Comparison of ENCODE assay signal across 21 cellular contexts in genomic region chr13:23627419-23627818, GRCh38. TPM values are rescaled to one million over a fixed set of nuclear protein-coding genes. Genes with fewer than 3 reads are reported as not detected.
DNase-seq lines count a peak whose midpoint lies in the region; ATAC-seq and TF ChIP-seq lines count a peak whose summit lies in the region.
"Had no signal": no experiment of that assay in that cellular context is flagged by ENCODE, and none has a peak within 500 bp of the region (broad histone marks: within the 10 kb centered on the region; RNA-seq: fewer than 3 reads in every experiment).

No MANE protein-coding gene starts in this region.

- no peak for TF ChIP-seq CTCF in brain (conservative IDR thresholded peaks at IDR 0.05)
- no peak for TF ChIP-seq CTCF in neural progenitor cell (IDR thresholded peaks at IDR 0.05)
- TF ChIP-seq CTCF in tibial nerve (IDR thresholded peaks at IDR 0.05), result no peak
- no peak for TF ChIP-seq CTCF in Peyer's patch (IDR thresholded peaks at IDR 0.05)

- H3K36me3 Mint-ChIP-seq in brain, result peaks cover 23% of the 10 kb centered on the region
- H3K36me3 Mint-ChIP-seq in neural progenitor cell, result peaks cover 26% of the 10 kb centered on the region

- H3K9ac ChIP-seq in neural progenitor cell, result no peak overlapping the region
- H3K9ac ChIP-seq: KMS-11 had no signal

- peaks cover 2% of the 10 kb centered on the region for H4K20me1 ChIP-seq in neural progenitor cell (ENCODE audit: low read depth)

- no peak overlapping the region for H3K4me3 ChIP-seq in neural progenitor cell
- no peak overlapping the region for H3K4me3 ChIP-seq in tibial nerve
- H3K4me3 ChIP-seq in Peyer's patch, result no peak overlapping the region
- H3K4me3 ChIP-seq: SJCRH30 had no signal

- intact Hi-C loops in left ventricle myocardium superior (cut with micrococcal nuclease), result no loop called here

- H3K27me3 Mint-ChIP-seq in brain (no peaks in the 10 kb centered on the region), neural progenitor cell (ENCODE audit: insufficient read depth, low read depth) (no peaks in the 10 kb centered on the region)

- ATAC-seq in left ventricle myocardium superior, result peak; percentile 19
- ATAC-seq in HG03095 (IDR thresholded peaks at IDR 0.05; ENCODE audit: unreplicated experiment), result no peak

- H2AFZ ChIP-seq in neural progenitor cell (replicated peaks), result no peak overlapping the region

- DNase-seq in left ventricle myocardium superior (no peak), neural progenitor cell (ENCODE audit: low spot score) (no peak), tibial nerve (ENCODE audit: low spot score in 2 of 2) (no peak), HPDE6-E6E7 (ENCODE audit: extremely low spot score) (no peak), Peyer's patch (no peak)
- DNase-seq: BE2C; EL; GF-D8; H7; NCI-H1105; NCI-H146; NCI-H2029; NCI-H2227 treated with DMSO at 0.1 percent for 48 hours; NCI-H510A; NCI-H774; NK-92 treated with Interleukin-12 subunit alpha and Interleukin-12 subunit beta, amount 100 ng/mL, for 24 hours; SJCRH30 had no signal

- H3K27ac Mint-ChIP-seq in brain, result peak overlapping the region in 3 of 5 experiments; percentile 86 to 95 (median 87)
- H3K27ac Mint-ChIP-seq in neural progenitor cell, result no peak overlapping the region

- TF ChIP-seq EP300 in tibial nerve (IDR thresholded peaks at IDR 0.05), result no peak

- H3K9me3 ChIP-seq in neural progenitor cell (ENCODE audit: low read depth) (no peaks in the 10 kb centered on the region), tibial nerve (peaks cover 0 to 11% (median 0%) of the 10 kb centered on the region in 4 donors), Peyer's patch (no peaks in the 10 kb centered on the region)
- H3K9me3 ChIP-seq: BE2C, SJCRH30 had no signal

- no peaks in the 10 kb centered on the region for H3K79me2 ChIP-seq in neural progenitor cell (ENCODE audit: low read depth)

- peak overlapping the region; percentile 84 for H3K27ac ChIP-seq in neural progenitor cell
- H3K27ac ChIP-seq in tibial nerve, result peak overlapping the region in 3 of 4 donors; percentile 27 to 71 (median 43)
- no peak overlapping the region for H3K27ac ChIP-seq in Peyer's patch
- H3K27ac ChIP-seq: HL-60, KMS-11, SJCRH30 had no signal

- peak overlapping the region; percentile 36 for H3K4me2 ChIP-seq in neural progenitor cell
- H3K4me2 ChIP-seq: KMS-11 had no signal

- no peaks in the 10 kb centered on the region for H3K27me3 ChIP-seq in neural progenitor cell
- H3K27me3 ChIP-seq in tibial nerve, result no peaks in the 10 kb centered on the region
- H3K27me3 ChIP-seq in Peyer's patch, result no peaks in the 10 kb centered on the region
- H3K27me3 ChIP-seq: BE2C, SJCRH30 had no signal

- H3K4me1 ChIP-seq in neural progenitor cell (peaks cover 67% of the 10 kb centered on the region), tibial nerve (peaks cover 0 to 32% (median 3%) of the 10 kb centered on the region in 4 donors), Peyer's patch (no peaks in the 10 kb centered on the region)
- H3K4me1 ChIP-seq: BE2C had no signal

- 83 to 84% methylated on average over 8 of the region's 8 CpGs for WGBS in tibial nerve, 2 donors

- no peak for TF ChIP-seq POLR2A in tibial nerve (IDR thresholded peaks at IDR 0.05)
- no peak for TF ChIP-seq POLR2A in Peyer's patch (IDR thresholded peaks at IDR 0.05)

- H3K4me3 Mint-ChIP-seq in brain (no peak overlapping the region), neural progenitor cell (no peak overlapping the region)

- H3K9me3 Mint-ChIP-seq in brain (peaks cover 0 to 7% (median 4%) of the 10 kb centered on the region in 5 experiments), neural progenitor cell (peaks cover 11% of the 10 kb centered on the region)

- peaks cover 46% of the 10 kb centered on the region for H3K4me1 Mint-ChIP-seq in brain
- H3K4me1 Mint-ChIP-seq in neural progenitor cell, result peaks cover 49% of the 10 kb centered on the region

- H3F3A ChIP-seq in neural progenitor cell (ENCODE audit: low read depth), result peaks cover 45% of the 10 kb centered on the region

- H3K36me3 ChIP-seq in neural progenitor cell (no peaks in the 10 kb centered on the region), tibial nerve (peaks cover 0 to 18% (median 0%) of the 10 kb centered on the region in 3 donors), Peyer's patch (no peaks in the 10 kb centered on the region)
- H3K36me3 ChIP-seq: BE2C, SJCRH30 had no signal

RNA-seq across cellular contexts. Expression of gene TNFRSF19, which starts 57.2 kb away (rescaled TPM):
- polyA plus RNA-seq in brain (ENCODE audit: insufficient read depth, low read depth, low replicate concordance), result 2.6 TPM
- 41.6 TPM for total RNA-seq in left ventricle myocardium superior
- total RNA-seq in neural progenitor cell (ENCODE audit: low replicate concordance), result 21.4 and 31.7 TPM in 2 replicates
- total RNA-seq in tibial nerve, result 10 to 100 TPM; 10.7 to 24.3 (median 20.3) TPM
- total RNA-seq in Peyer's patch, result 1 to 10 TPM in 2 of 4 donors, under 1 TPM in 1, not detected in 1; 0.94 to 1.7 (median 1.2) TPM

Comparison
In these comparisons a context has a peak if more than half of its experiments do, and no peak if none do; other contexts are left out.
1. H3K27ac ChIP-seq: peak in neural progenitor cell (single experiment) and tibial nerve (3 of 4); none in Peyer's patch (0 of 4).